8 cellular contexts compared by ENCODE assay signal in genomic region chr1:117753652-117754051, GRCh38.
DNase-seq lines count a peak whose midpoint lies in the region; FAIRE-seq and TF ChIP-seq lines count a peak whose summit lies in the region.

No MANE protein-coding gene starts in this region.

- H3K36me3 ChIP-seq in astrocyte (ENCODE audit: insufficient read depth, low read length) (no peaks in the 10 kb centered on the region), mesenchymal stem cell (ENCODE audit: control insufficient read depth in 1 of 2, insufficient read depth in 2 of 2, low read depth in 1 of 2, low read length in 2 of 2) (no peaks in the 10 kb centered on the region)

- DNase-seq in AG04450 (ENCODE audit: low read depth, low spot score) (peak; percentile 39), HS-27A (ENCODE audit: low read depth) (peak; percentile 36), astrocyte (ENCODE audit: low read depth) (peak; percentile 54), mesenchymal stem cell (peak; percentile 60), Kasumi-1 (lab: John Stamatoyannopoulos, UW) (no peak), NCI-H2029 (lab: John Stamatoyannopoulos, UW) (no peak), GM19239 (ENCODE audit: insufficient read length, low spot score) (no peak), NCI-H2107 treated with DMSO at 0.1 percent for 48 hours (lab: John Stamatoyannopoulos, UW; ENCODE audit: unreplicated experiment) (no peak)

- H3K4me1 Mint-ChIP-seq in astrocyte (ENCODE audit: low read depth, unreplicated experiment), result peaks cover 3% of the 10 kb centered on the region

- H4K91ac ChIP-seq in mesenchymal stem cell (ENCODE audit: low read length), result no peak overlapping the region

- no peaks in the 10 kb centered on the region for H3K27me3 ChIP-seq in AG04450 (ENCODE audit: control insufficient read depth, insufficient read depth, low read length)
- H3K27me3 ChIP-seq in astrocyte (ENCODE audit: insufficient read depth, low read length), result no peaks in the 10 kb centered on the region
- peaks cover 0 to 17% of the 10 kb centered on the region in 2 experiments for H3K27me3 ChIP-seq in mesenchymal stem cell (ENCODE audit: control insufficient read depth in 1 of 2, insufficient read depth in 1 of 2, low read length in 2 of 2)

- H4K20me1 ChIP-seq in astrocyte (ENCODE audit: insufficient read depth, low read length), result no peaks in the 10 kb centered on the region

- POLR2A ChIA-PET in AG04450 (lab: Yijun Ruan, JAX), result interaction anchor here (0.9 kb wide), 1 partner anchor 147 kb away, joined by 3 read pairs; no protein-coding TSS in a partner anchor

- no peak overlapping the region for H2BK15ac ChIP-seq in mesenchymal stem cell (ENCODE audit: low read depth, poor library complexity, severe bottlenecking)

- H3K4ac ChIP-seq in mesenchymal stem cell (ENCODE audit: low read depth in 1 of 2, low read length in 2 of 2), result no peak overlapping the region

- no peak overlapping the region for H3K23ac ChIP-seq in mesenchymal stem cell (ENCODE audit: low read length in 2 of 2)

- H3K27ac ChIP-seq in AG04450 (ENCODE audit: low read depth, low read length) (peak overlapping the region; percentile 49), astrocyte (ENCODE audit: low read depth, low read length) (no peak overlapping the region), mesenchymal stem cell (ENCODE audit: low read length, poor library complexity, severe bottlenecking) (no peak overlapping the region)

- WGBS in mesenchymal stem cell, result 23% methylated on average over 4 of the region's 5 CpGs

- no peak overlapping the region for H3K4me3 Mint-ChIP-seq in astrocyte (ENCODE audit: unreplicated experiment)

- no peak overlapping the region for H2AK5ac ChIP-seq in mesenchymal stem cell (ENCODE audit: low read length, severe bottlenecking)

- no peak overlapping the region for H3K14ac ChIP-seq in mesenchymal stem cell (ENCODE audit: low read length in 2 of 2)

- no peak overlapping the region for H2BK5ac ChIP-seq in mesenchymal stem cell (ENCODE audit: low read depth, low read length, poor library complexity, severe bottlenecking)

- no peak overlapping the region for H2BK120ac ChIP-seq in mesenchymal stem cell (ENCODE audit: low read depth, low read length)

- H3K4me2 ChIP-seq in astrocyte (ENCODE audit: low read length) (peak overlapping the region; percentile 78), mesenchymal stem cell (ENCODE audit: low read length, poor library complexity, severe bottlenecking) (peak overlapping the region; percentile 39)

- CTCF ChIA-PET in AG04450 (lab: Charles Lee), result interaction anchor here (0.5 to 9.8 kb wide), 43 partner anchors 9 to 693 kb away, joined by 3 to 175 read pairs (median 5); no protein-coding TSS in a partner anchor

- no peaks in the 10 kb centered on the region for H3K36me3 Mint-ChIP-seq in astrocyte (ENCODE audit: low read depth, unreplicated experiment)

- no peak overlapping the region for H3K18ac ChIP-seq in mesenchymal stem cell (ENCODE audit: low read depth in 1 of 2, low read length in 2 of 2)

- H3K9me3 ChIP-seq in AG04450 (ENCODE audit: control insufficient read depth, insufficient read depth, low read length), result no peaks in the 10 kb centered on the region
- H3K9me3 ChIP-seq in astrocyte (ENCODE audit: insufficient read depth, low read depth, low read length), result no peaks in the 10 kb centered on the region
- H3K9me3 ChIP-seq in mesenchymal stem cell (ENCODE audit: control insufficient read depth, low read length), result no peaks in the 10 kb centered on the region

- FAIRE-seq in astrocyte (lab: Jason Lieb, UNC) (peak; percentile 52), GM19239 (lab: Jason Lieb, UNC) (no peak)

- H3K79me1 ChIP-seq in mesenchymal stem cell (replicated peaks; ENCODE audit: low read length, poor library complexity, severe bottlenecking), result no peaks in the 10 kb centered on the region

- no peak overlapping the region for H3K27ac Mint-ChIP-seq in astrocyte (ENCODE audit: unreplicated experiment)

- H3K9ac ChIP-seq in astrocyte (ENCODE audit: low read length) (no peak overlapping the region), mesenchymal stem cell (ENCODE audit: low read length) (peak overlapping the region; percentile 59)

- H4K8ac ChIP-seq in mesenchymal stem cell (ENCODE audit: low read length), result no peak overlapping the region

- peaks cover 2% of the 10 kb centered on the region for H3K9me3 Mint-ChIP-seq in astrocyte (ENCODE audit: unreplicated experiment)

- H3K79me2 ChIP-seq in astrocyte (ENCODE audit: insufficient read depth, low read length), result no peaks in the 10 kb centered on the region

- TF ChIP-seq CTCF in AG04450 (IDR thresholded peaks at IDR 0.05; ENCODE audit: low read depth, low read length), result no peak
- TF ChIP-seq CTCF in astrocyte (IDR thresholded peaks at IDR 0.05; ENCODE audit: insufficient read depth, low read depth, low read length), result no peak

- H3K4me3 ChIP-seq in AG04450 (ENCODE audit: low read depth, low read length) (no peak overlapping the region), astrocyte (ENCODE audit: insufficient read depth, low read depth, low read length) (no peak overlapping the region), mesenchymal stem cell (ENCODE audit: insufficient read depth in 1 of 2, low read depth in 1 of 2, low read length in 2 of 2) (peak overlapping the region in 1 of 2 experiments; percentile 52)

- peaks cover 42% of the 10 kb centered on the region for H3K27me3 Mint-ChIP-seq in astrocyte (ENCODE audit: low read depth, unreplicated experiment)

- H2AFZ ChIP-seq in astrocyte (ENCODE audit: low read depth, low read length) (peak overlapping the region; percentile 24), mesenchymal stem cell (ENCODE audit: low read depth, low read length) (no peak overlapping the region)

- H2BK12ac ChIP-seq in mesenchymal stem cell (ENCODE audit: low read length in 2 of 2), result no peak overlapping the region

- H3K4me1 ChIP-seq in astrocyte (ENCODE audit: insufficient read depth, low read length) (peaks cover 12% of the 10 kb centered on the region), mesenchymal stem cell (ENCODE audit: control insufficient read depth, insufficient read depth, low read depth, low read length) (peaks cover 3% of the 10 kb centered on the region)

Comparison
In these comparisons a context has a peak if more than half of its experiments do, and no peak if none do; other contexts are left out.
1. DNase-seq: peak in AG04450 (single experiment), HS-27A (single experiment), astrocyte (single experiment) and mesenchymal stem cell (single experiment); none in Kasumi-1 (0 of 2), NCI-H2029 (single experiment), GM19239 (single experiment) and NCI-H2107 treated with DMSO at 0.1 percent for 48 hours (single experiment).